ENCODE assay signal across 8 cellular contexts in genomic region chr9:136405904-136406303, GRCh38. TPM values are rescaled to one million over a fixed set of nuclear protein-coding genes. Genes with fewer than 3 reads are reported as not detected.
DNase-seq lines count a peak whose midpoint lies in the region; ATAC-seq, FAIRE-seq and TF ChIP-seq lines count a peak whose summit lies in the region.
"Not testable (repeated sequence)": the region's sequence is repeated elsewhere in the genome, so short reads cannot be mapped to it uniquely, and the experiment has no call there.

No MANE protein-coding gene starts in this region.

- 58% methylated on average over 10 of the region's 10 CpGs for WGBS in GM12878 (ENCODE audit: insufficient coverage, insufficient replicate concordance, low lambda C conversion rate, missing lambda C conversion rate)

- peaks cover 56% of the 10 kb centered on the region for H3K79me2 ChIP-seq in OCI-LY3 (ENCODE audit: low read length)
- H3K79me2 ChIP-seq in GM12878 (ENCODE audit: control insufficient read depth, insufficient read depth, low read length), result peaks cover 35% of the 10 kb centered on the region

- peaks cover 22% of the 10 kb centered on the region for H4K20me1 ChIP-seq in BLaER1
- H4K20me1 ChIP-seq in OCI-LY3 (ENCODE audit: insufficient read depth, low read length); GM12878 (ENCODE audit: control insufficient read depth, insufficient read depth): not testable (repeated sequence)

- not testable (repeated sequence) for TF ChIP-seq EP300 in GM12878 (IDR thresholded peaks at IDR 0.05; ENCODE audit: borderline replicate concordance in 1 of 2, control insufficient read depth in 1 of 2, low read depth in 2 of 2, low read length in 2 of 2)

- not testable (repeated sequence) for TF ChIP-seq CTCF in HEK293 (tag by site-specific recombination; IDR thresholded peaks at IDR 0.05); OCI-LY3 (IDR thresholded peaks at IDR 0.05; ENCODE audit: low read depth, low read length); activated B cell treated with CpG ODN at 0.5 μM for 24 hours (IDR thresholded peaks at IDR 0.05); activated CD8-positive, alpha-beta T cell treated with anti-CD3 and anti-CD28 coated beads for 36 hours (IDR thresholded peaks at IDR 0.05); GM12878 (IDR thresholded peaks at IDR 0.05 in 2 of 3, conservative IDR thresholded peaks at IDR 0.05 in 1 of 3; ENCODE audit: control insufficient read depth in 2 of 3, extremely low read depth in 1 of 3, insufficient read depth in 1 of 3, low read depth in 3 of 3, low read length in 3 of 3)

- not testable (repeated sequence) for H3K9me3 Mint-ChIP-seq in CD4-positive, alpha-beta memory T cell; activated B cell treated with CpG ODN at 0.5 μM for 24 hours; activated CD8-positive, alpha-beta T cell treated with anti-CD3 and anti-CD28 coated beads for 36 hours; activated naive CD4-positive, alpha-beta T cell treated with anti-CD3 and anti-CD28 coated beads for 36 hours

- CTCF ChIA-PET in CD4-positive, alpha-beta memory T cell (lab: Charles Lee; ENCODE audit: partially characterized antibody), result interaction anchor here (1.4 kb wide), 1 partner anchor 42 kb away, joined by 3 read pairs; the partner anchor contains the start of gene DNLZ
- CTCF ChIA-PET in HEK293 (lab: Yijun Ruan, JAX); activated B cell treated with CpG ODN at 0.5 μM for 24 hours (lab: Charles Lee); activated CD8-positive, alpha-beta T cell treated with anti-CD3 and anti-CD28 coated beads for 36 hours (lab: Charles Lee); GM12878 (lab: Yijun Ruan, JAX): not testable (repeated sequence)
- CTCF ChIA-PET in activated naive CD4-positive, alpha-beta T cell treated with anti-CD3 and anti-CD28 coated beads for 36 hours (lab: Charles Lee), result interaction anchor here (0.6 to 0.9 kb wide), 2 partner anchors 40 to 224 kb away, joined by 3 to 4 read pairs; no protein-coding TSS in a partner anchor

- H3K4me1 ChIP-seq in BLaER1 (peaks cover 57% of the 10 kb centered on the region), OCI-LY3 (ENCODE audit: low read length) (peaks cover 47% of the 10 kb centered on the region), GM12878 (ENCODE audit: control insufficient read depth, insufficient read depth, low read length) (peaks cover 36% of the 10 kb centered on the region)
- peaks cover 55% of the 10 kb centered on the region for H3K4me1 ChIP-seq in CD4-positive, alpha-beta memory T cell (ENCODE audit: insufficient read depth, low read length)
- not testable (repeated sequence) for H3K4me1 ChIP-seq in HEK293 (ENCODE audit: control insufficient read depth, insufficient read depth, low read length)

- not testable (repeated sequence) for H3K27ac ChIP-seq in BLaER1; HEK293 (ENCODE audit: extremely low read depth, low read depth, low read length); GM12878 (ENCODE audit: control insufficient read depth, insufficient read depth)
- H3K27ac ChIP-seq in CD4-positive, alpha-beta memory T cell (ENCODE audit: low read depth, low read length), result peak overlapping the region; percentile 70
- H3K27ac ChIP-seq in OCI-LY3 (ENCODE audit: low read length), result peak overlapping the region; percentile 94

- BruUV-seq in GM12878 (replicated peaks; lab: Mats Ljungman, UMichigan), result not testable (repeated sequence)

- not testable (repeated sequence) for TF ChIP-seq RAD21 in GM12878 (IDR thresholded peaks at IDR 0.05; ENCODE audit: insufficient read depth, low read depth, low read length)

- H3K4me3 Mint-ChIP-seq in CD4-positive, alpha-beta memory T cell, result peak overlapping the region in 3 of 8 donors; percentile 15 to 95 (median 44)
- not testable (repeated sequence) for H3K4me3 Mint-ChIP-seq in activated B cell treated with CpG ODN at 0.5 μM for 24 hours; activated CD8-positive, alpha-beta T cell treated with anti-CD3 and anti-CD28 coated beads for 36 hours; activated naive CD4-positive, alpha-beta T cell treated with anti-CD3 and anti-CD28 coated beads for 36 hours

- POLR2A ChIA-PET in CD4-positive, alpha-beta memory T cell (lab: Charles Lee; ENCODE audit: partially characterized antibody), result interaction anchor here (1.5 kb wide), 1 partner anchor 33 kb away, joined by 4 read pairs; no protein-coding TSS in a partner anchor
- POLR2A ChIA-PET in HEK293 (lab: Yijun Ruan, JAX), result interaction anchor here (0.6 to 1.0 kb wide), 3 partner anchors 19 to 266 kb away, joined by 3 to 7 read pairs (median 3); no protein-coding TSS in a partner anchor
- POLR2A ChIA-PET in activated B cell treated with CpG ODN at 0.5 μM for 24 hours (lab: Charles Lee), result not testable (repeated sequence)
- POLR2A ChIA-PET in activated CD8-positive, alpha-beta T cell treated with anti-CD3 and anti-CD28 coated beads for 36 hours (lab: Charles Lee), result interaction anchor here (1.0 kb wide), 1 partner anchor 10 kb away, joined by 3 read pairs; no protein-coding TSS in a partner anchor
- POLR2A ChIA-PET in GM12878 (lab: Charles Lee), result interaction anchor here (0.5 kb wide), 1 partner anchor 745 kb away, joined by 5 read pairs; no protein-coding TSS in a partner anchor

- RAD21 ChIA-PET in GM12878 (lab: Charles Lee; ENCODE audit: unreplicated experiment), result not testable (repeated sequence)

- peaks cover 18 to 34% of the 10 kb centered on the region in 2 donors for H3K36me3 Mint-ChIP-seq in CD4-positive, alpha-beta memory T cell
- peaks cover 49% of the 10 kb centered on the region for H3K36me3 Mint-ChIP-seq in activated B cell treated with CpG ODN at 0.5 μM for 24 hours (ENCODE audit: low read depth)
- peaks cover 63% of the 10 kb centered on the region for H3K36me3 Mint-ChIP-seq in activated CD8-positive, alpha-beta T cell treated with anti-CD3 and anti-CD28 coated beads for 36 hours (ENCODE audit: low read depth)
- H3K36me3 Mint-ChIP-seq in activated naive CD4-positive, alpha-beta T cell treated with anti-CD3 and anti-CD28 coated beads for 36 hours (ENCODE audit: low read depth), result peaks cover 63% of the 10 kb centered on the region

- not testable (repeated sequence) for H2AFZ ChIP-seq in OCI-LY3 (ENCODE audit: low read depth, low read length); GM12878 (ENCODE audit: control insufficient read depth, low read depth, low read length)

- peak overlapping the region; percentile 86 for H3K4me2 ChIP-seq in BLaER1
- H3K4me2 ChIP-seq in OCI-LY3 (ENCODE audit: low read length), result peak overlapping the region; percentile 68; the same call in 1 of the 2 replicates
- H3K4me2 ChIP-seq in GM12878 (ENCODE audit: control insufficient read depth, insufficient read depth), result 0 out of 2 replicates have a peak overlapping the region, but pooled peaks have one; percentile 9

- SMC1A ChIA-PET in GM12878 (lab: Charles Lee; ENCODE audit: uncharacterized antibody, unreplicated experiment), result not testable (repeated sequence)

- ATAC-seq in activated B cell treated with CpG ODN at 0.5 μM for 24 hours (ENCODE audit: low read depth); activated CD8-positive, alpha-beta T cell treated with anti-CD3 and anti-CD28 coated beads for 36 hours; GM12878: not testable (repeated sequence)

- DNase-seq in CD4-positive, alpha-beta memory T cell; activated B cell treated with CpG ODN at 0.5 μM for 24 hours; activated CD8-positive, alpha-beta T cell treated with anti-CD3 and anti-CD28 coated beads for 36 hours; activated naive CD4-positive, alpha-beta T cell treated with anti-CD3 and anti-CD28 coated beads for 36 hours; GM12878 (ENCODE audit: low read depth, low spot score): not testable (repeated sequence)

- FAIRE-seq in GM12878 (lab: Jason Lieb, UNC), result not testable (repeated sequence)

- H3K27me3 Mint-ChIP-seq in CD4-positive, alpha-beta memory T cell; activated B cell treated with CpG ODN at 0.5 μM for 24 hours; activated CD8-positive, alpha-beta T cell treated with anti-CD3 and anti-CD28 coated beads for 36 hours; activated naive CD4-positive, alpha-beta T cell treated with anti-CD3 and anti-CD28 coated beads for 36 hours (ENCODE audit: low read depth): not testable (repeated sequence)

- intact Hi-C loops in CD4-positive, alpha-beta memory T cell (cut with micrococcal nuclease), result loop anchor here (10.0 kb wide), 1 partner anchor 139 kb away; the partner anchor contains the start of gene NOTCH1
- intact Hi-C loops in activated B cell treated with CpG ODN at 0.5 μM for 24 hours (cut with micrococcal nuclease), result loop anchor here (10.0 kb wide), 1 partner anchor 161 kb away; the partner anchor contains the start of gene QSOX2
- intact Hi-C loops in activated CD8-positive, alpha-beta T cell treated with anti-CD3 and anti-CD28 coated beads for 36 hours (cut with micrococcal nuclease), result loop anchor here (10.0 kb wide), 1 partner anchor 91 kb away; no protein-coding TSS in a partner anchor
- intact Hi-C loops in activated naive CD4-positive, alpha-beta T cell treated with anti-CD3 and anti-CD28 coated beads for 36 hours (cut with micrococcal nuclease), result loop anchor here (2.0 kb wide), 2 partner anchors 33 to 161 kb away; partner anchors contain the start of genes INPP5E and QSOX2
- intact Hi-C loops in GM12878 (cut with micrococcal nuclease; ENCODE audit: unreplicated experiment), result not testable (repeated sequence)

- H3K36me3 ChIP-seq in BLaER1 (peaks cover 64% of the 10 kb centered on the region), HEK293 (ENCODE audit: control insufficient read depth in 2 of 2, insufficient read depth in 1 of 2, low read length in 2 of 2) (peaks cover 10 to 68% of the 10 kb centered on the region in 2 experiments; a peak in 2 of 3 replicates), OCI-LY3 (replicated peaks; ENCODE audit: low read depth, low read length) (peaks cover 42% of the 10 kb centered on the region), GM12878 (ENCODE audit: control insufficient read depth in 2 of 2, insufficient read depth in 2 of 2, low read length in 1 of 2) (peaks cover 7 to 18% of the 10 kb centered on the region in 2 experiments; a peak in 3 of 4 replicates)
- H3K36me3 ChIP-seq in CD4-positive, alpha-beta memory T cell (ENCODE audit: insufficient read depth, low read length), result peaks cover 18% of the 10 kb centered on the region

- not testable (repeated sequence) for H3K27me3 ChIP-seq in BLaER1; CD4-positive, alpha-beta memory T cell (ENCODE audit: insufficient read depth, low read length); OCI-LY3 (ENCODE audit: low read depth, low read length); GM12878 (replicated peaks in 1 of 2; ENCODE audit: control insufficient read depth in 2 of 2, insufficient read depth in 2 of 2, low read length in 1 of 2)

- not testable (repeated sequence) for H3K4me3 ChIP-seq in BLaER1; CD4-positive, alpha-beta memory T cell (ENCODE audit: low read length in 2 of 2); HEK293 (ENCODE audit: low read depth, low read length); OCI-LY3 (ENCODE audit: low read length); GM12878

- H3K27ac Mint-ChIP-seq in CD4-positive, alpha-beta memory T cell, result peak overlapping the region in 5 of 7 donors; percentile 27 to 90 (median 56)
- peak overlapping the region; percentile 24 for H3K27ac Mint-ChIP-seq in activated B cell treated with CpG ODN at 0.5 μM for 24 hours
- peak overlapping the region; percentile 32 for H3K27ac Mint-ChIP-seq in activated CD8-positive, alpha-beta T cell treated with anti-CD3 and anti-CD28 coated beads for 36 hours
- peak overlapping the region; percentile 98 for H3K27ac Mint-ChIP-seq in activated naive CD4-positive, alpha-beta T cell treated with anti-CD3 and anti-CD28 coated beads for 36 hours

- H3K9me3 ChIP-seq in BLaER1; CD4-positive, alpha-beta memory T cell (ENCODE audit: control insufficient read depth in 1 of 2, low read length in 2 of 2); HEK293 (ENCODE audit: control insufficient read depth, insufficient read depth, low read depth, low read length); OCI-LY3 (ENCODE audit: insufficient read depth, low read length); GM12878 (replicated peaks; ENCODE audit: control insufficient read depth, insufficient read depth, low read length): not testable (repeated sequence)

- H3K9ac ChIP-seq in BLaER1 (0 out of 2 replicates have a peak overlapping the region, but pooled peaks have one; percentile 66), OCI-LY3 (ENCODE audit: low read length) (peak overlapping the region; percentile 3; the same call in 1 of the 2 replicates)
- H3K9ac ChIP-seq in GM12878 (ENCODE audit: control insufficient read depth, insufficient read depth, low read length), result not testable (repeated sequence)

- in situ Hi-C loops in GM12878 (cut with MboI), result not testable (repeated sequence)

- TF ChIP-seq POLR2A in GM12878 (IDR thresholded peaks at IDR 0.05; ENCODE audit: low read depth, low read length), result not testable (repeated sequence)

- H3K4me1 Mint-ChIP-seq in CD4-positive, alpha-beta memory T cell, result peaks cover 34 to 78% (median 52%) of the 10 kb centered on the region in 4 donors
- H3K4me1 Mint-ChIP-seq in activated B cell treated with CpG ODN at 0.5 μM for 24 hours, result peaks cover 60% of the 10 kb centered on the region
- peaks cover 64% of the 10 kb centered on the region for H3K4me1 Mint-ChIP-seq in activated CD8-positive, alpha-beta T cell treated with anti-CD3 and anti-CD28 coated beads for 36 hours (ENCODE audit: low read depth)
- H3K4me1 Mint-ChIP-seq in activated naive CD4-positive, alpha-beta T cell treated with anti-CD3 and anti-CD28 coated beads for 36 hours (ENCODE audit: low read depth), result peaks cover 74% of the 10 kb centered on the region

RNA-seq across cellular contexts. Expression of gene ENTR1, which starts 4.5 kb away (rescaled TPM):
- total RNA-seq in CD4-positive, alpha-beta memory T cell, result 10 to 100 TPM; 82.9 to 85.9 TPM
- polyA plus RNA-seq in CD4-positive, alpha-beta memory T cell, result 10 to 100 TPM in 1 of 2 donors, 1 to 10 TPM in 1; 8.3 to 12.7 TPM
- total RNA-seq in activated B cell treated with CpG ODN at 0.5 μM for 24 hours (89.4 and 101 TPM in 2 replicates), GM12878 (2014; rRNA removed) (58.4 and 61.2 TPM in 2 replicates), GM12878 (2014; rRNA removed; fragmentation: Illumina TruSeq; extraction: Trizol) (35.5 and 38.4 TPM in 2 replicates), GM12878 (2021) (75.4 and 81.7 TPM in 2 replicates)
- 10 to 100 TPM; 65.9 to 66.8 TPM for total RNA-seq in activated CD8-positive, alpha-beta T cell treated with anti-CD3 and anti-CD28 coated beads for 36 hours
- 10 to 100 TPM; 85.7 to 91.6 TPM for total RNA-seq in activated naive CD4-positive, alpha-beta T cell treated with anti-CD3 and anti-CD28 coated beads for 36 hours
- total RNA-seq in GM12878 (2013; cell fraction: nucleolus; rRNA removed), result 55.0 and 60.4 TPM in 2 replicates
- polyA plus RNA-seq in GM12878 (2011; ENCODE audit: low read depth), result 17.1 TPM
- polyA plus RNA-seq in GM12878 (2011; rRNA removed) (47.7 and 55.4 TPM in 2 replicates), GM12878 (2014; fragmentation: Illumina TruSeq; extraction: Trizol) (19.0 and 43.7 TPM in 2 replicates), GM12878 (2014; fragmentation: Nextera tagmentation; extraction: Ambion mirVana) (10 to 100 TPM in 1 of 2 experiments, 1 to 10 TPM in 1; 8.2 to 20.4 TPM), GM12878 (2014; rRNA removed) (96.4 and 105 TPM in 2 replicates), GM12878 (2016; fragmentation: Nextera tagmentation; extraction: Ambion mirVana) (10 to 100 TPM; 10.5 to 14.9 TPM)
- polyA plus RNA-seq in GM12878 (2011; cell fraction: cytosol; rRNA removed), result 41.9 and 53.8 TPM in 2 replicates
- 296 and 320 TPM in 2 replicates for polyA plus RNA-seq in GM12878 (2011; cell fraction: nucleus; rRNA removed)
- polyA plus RNA-seq in GM12878 (2012), result 32.2 and 42.4 TPM in 2 replicates
- polyA minus RNA-seq in GM12878 (2011; rRNA and poly(A)+ RNA removed), result 15.0 and 45.6 TPM in 2 replicates
- polyA minus RNA-seq in GM12878 (2011; cell fraction: cytosol; rRNA and poly(A)+ RNA removed), result 24.7 and 29.1 TPM in 2 replicates
- 50.2 and 69.5 TPM in 2 replicates for polyA minus RNA-seq in GM12878 (2011; cell fraction: nucleus; rRNA and poly(A)+ RNA removed)

RNA-seq across cellular contexts. Expression of gene PMPCA, which starts 4.6 kb away (rescaled TPM):
- 10 to 100 TPM; 71.8 to 73.3 TPM for total RNA-seq in CD4-positive, alpha-beta memory T cell
- polyA plus RNA-seq in CD4-positive, alpha-beta memory T cell, result 10 to 100 TPM; 44.2 to 45.2 TPM
- total RNA-seq in activated B cell treated with CpG ODN at 0.5 μM for 24 hours (67.2 and 75.3 TPM in 2 replicates), GM12878 (2014; rRNA removed) (61.7 and 67.9 TPM in 2 replicates), GM12878 (2014; rRNA removed; fragmentation: Illumina TruSeq; extraction: Trizol) (40.8 and 47.3 TPM in 2 replicates), GM12878 (2021) (85.9 and 89.8 TPM in 2 replicates)
- 100 to 1,000 TPM; 128 to 140 TPM for total RNA-seq in activated CD8-positive, alpha-beta T cell treated with anti-CD3 and anti-CD28 coated beads for 36 hours
- 10 to 100 TPM; 69.2 to 73.7 TPM for total RNA-seq in activated naive CD4-positive, alpha-beta T cell treated with anti-CD3 and anti-CD28 coated beads for 36 hours
- total RNA-seq in GM12878 (2013; cell fraction: nucleolus; rRNA removed), result 64.9 and 75.3 TPM in 2 replicates
- polyA plus RNA-seq in GM12878 (2011; ENCODE audit: low read depth), result 37.1 TPM
- polyA plus RNA-seq in GM12878 (2011; rRNA removed) (80.3 and 82.5 TPM in 2 replicates), GM12878 (2014; fragmentation: Illumina TruSeq; extraction: Trizol) (63.1 and 69.0 TPM in 2 replicates), GM12878 (2014; fragmentation: Nextera tagmentation; extraction: Ambion mirVana) (10 to 100 TPM in 1 of 2 experiments, 1 to 10 TPM in 1; 8.1 to 12.3 TPM), GM12878 (2014; rRNA removed) (90.0 and 93.0 TPM in 2 replicates), GM12878 (2016; fragmentation: Nextera tagmentation; extraction: Ambion mirVana) (100 to 1,000 TPM; 123 to 137 TPM)
- polyA plus RNA-seq in GM12878 (2011; cell fraction: cytosol; rRNA removed), result 70.0 and 94.3 TPM in 2 replicates
- polyA plus RNA-seq in GM12878 (2011; cell fraction: nucleus; rRNA removed), result 268 and 279 TPM in 2 replicates
- polyA plus RNA-seq in GM12878 (2012), result 78.5 and 91.3 TPM in 2 replicates
- polyA minus RNA-seq in GM12878 (2011; rRNA and poly(A)+ RNA removed), result 50.8 and 53.6 TPM in 2 replicates
- 13.8 and 16.0 TPM in 2 replicates for polyA minus RNA-seq in GM12878 (2011; cell fraction: cytosol; rRNA and poly(A)+ RNA removed)
- polyA minus RNA-seq in GM12878 (2011; cell fraction: nucleus; rRNA and poly(A)+ RNA removed), result 46.1 and 51.3 TPM in 2 replicates

RNA-seq across cellular contexts. Expression of gene SNAPC4, which starts 5.9 kb away (rescaled TPM):
- 10 to 100 TPM; 13.1 to 15.4 TPM for total RNA-seq in CD4-positive, alpha-beta memory T cell
- polyA plus RNA-seq in CD4-positive, alpha-beta memory T cell, result 1 to 10 TPM in 1 of 2 donors, under 1 TPM in 1; 0.35 to 2.1 TPM
- total RNA-seq in activated B cell treated with CpG ODN at 0.5 μM for 24 hours, result 20.0 and 22.2 TPM in 2 replicates
- total RNA-seq in activated CD8-positive, alpha-beta T cell treated with anti-CD3 and anti-CD28 coated beads for 36 hours, result 10 to 100 TPM; 15.5 to 17.1 TPM
- total RNA-seq in activated naive CD4-positive, alpha-beta T cell treated with anti-CD3 and anti-CD28 coated beads for 36 hours, result 10 to 100 TPM; 12.3 to 14.1 TPM
- 20.6 and 25.5 TPM in 2 replicates for total RNA-seq in GM12878 (2013; cell fraction: nucleolus; rRNA removed)
- total RNA-seq in GM12878 (2014; rRNA removed), result 7.7 and 8.8 TPM in 2 replicates
- total RNA-seq in GM12878 (2014; rRNA removed; fragmentation: Illumina TruSeq; extraction: Trizol), result 5.1 and 5.2 TPM in 2 replicates
- 16.4 and 19.8 TPM in 2 replicates for total RNA-seq in GM12878 (2021)
- 3.1 TPM for polyA plus RNA-seq in GM12878 (2011; ENCODE audit: low read depth)
- 2.4 and 3.5 TPM in 2 replicates for polyA plus RNA-seq in GM12878 (2011; rRNA removed)
- 3.4 and 5.5 TPM in 2 replicates for polyA plus RNA-seq in GM12878 (2011; cell fraction: cytosol; rRNA removed)
- 21.4 and 37.3 TPM in 2 replicates for polyA plus RNA-seq in GM12878 (2011; cell fraction: nucleus; rRNA removed)
- polyA plus RNA-seq in GM12878 (2012), result 8.0 and 10.3 TPM in 2 replicates
- 7.1 and 8.7 TPM in 2 replicates for polyA plus RNA-seq in GM12878 (2014; fragmentation: Illumina TruSeq; extraction: Trizol)
- polyA plus RNA-seq in GM12878 (2014; fragmentation: Nextera tagmentation; extraction: Ambion mirVana), result under 1 TPM; 0.42 to 0.43 TPM
- 16.9 and 18.1 TPM in 2 replicates for polyA plus RNA-seq in GM12878 (2014; rRNA removed)
- polyA plus RNA-seq in GM12878 (2016; fragmentation: Nextera tagmentation; extraction: Ambion mirVana), result 1 to 10 TPM; 6.8 to 7.2 TPM
- 2.6 and 3.9 TPM in 2 replicates for polyA minus RNA-seq in GM12878 (2011; rRNA and poly(A)+ RNA removed)
- polyA minus RNA-seq in GM12878 (2011; cell fraction: cytosol; rRNA and poly(A)+ RNA removed), result 2.4 and 2.7 TPM in 2 replicates
- 4.5 and 7.1 TPM in 2 replicates for polyA minus RNA-seq in GM12878 (2011; cell fraction: nucleus; rRNA and poly(A)+ RNA removed)

RNA-seq across cellular contexts. Expression of gene CARD9, which starts 32.4 kb away (rescaled TPM):
- 1 to 10 TPM in 1 of 2 experiments, under 1 TPM in 1; 0.70 to 1.2 TPM for total RNA-seq in CD4-positive, alpha-beta memory T cell
- polyA plus RNA-seq in CD4-positive, alpha-beta memory T cell, result under 1 TPM in 1 of 2 donors, not detected in 1; 0.41 TPM
- total RNA-seq in activated B cell treated with CpG ODN at 0.5 μM for 24 hours (0.83 and 0.89 TPM in 2 replicates), GM12878 (2014; rRNA removed) (1.9 and 2.2 TPM in 2 replicates), GM12878 (2014; rRNA removed; fragmentation: Illumina TruSeq; extraction: Trizol) (0.55 and 0.58 TPM in 2 replicates), GM12878 (2021) (2.4 and 2.6 TPM in 2 replicates)
- 1 to 10 TPM; 6.8 to 7.1 TPM for total RNA-seq in activated CD8-positive, alpha-beta T cell treated with anti-CD3 and anti-CD28 coated beads for 36 hours
- under 1 TPM; 0.12 to 0.22 TPM for total RNA-seq in activated naive CD4-positive, alpha-beta T cell treated with anti-CD3 and anti-CD28 coated beads for 36 hours
- total RNA-seq in GM12878 (2013; cell fraction: nucleolus; rRNA removed), result 35.2 and 40.5 TPM in 2 replicates
- polyA plus RNA-seq in GM12878 (2011; ENCODE audit: low read depth), result 0.59 TPM
- polyA plus RNA-seq in GM12878 (2011; rRNA removed) (1.9 and 4.9 TPM in 2 replicates), GM12878 (2014; fragmentation: Illumina TruSeq; extraction: Trizol) (0.34 TPM in 1 of 2 replicates, not detected in the other), GM12878 (2014; fragmentation: Nextera tagmentation; extraction: Ambion mirVana) (under 1 TPM in 1 of 2 experiments, not detected in 1; 0.11 TPM), GM12878 (2014; rRNA removed) (1.6 and 2.1 TPM in 2 replicates), GM12878 (2016; fragmentation: Nextera tagmentation; extraction: Ambion mirVana) (1 to 10 TPM; 1.8 to 2.2 TPM)
- 5.3 and 9.1 TPM in 2 replicates for polyA plus RNA-seq in GM12878 (2011; cell fraction: cytosol; rRNA removed)
- polyA plus RNA-seq in GM12878 (2011; cell fraction: nucleus; rRNA removed), result 80.5 and 97.8 TPM in 2 replicates
- polyA plus RNA-seq in GM12878 (2012), result 2.7 and 2.9 TPM in 2 replicates
- polyA minus RNA-seq in GM12878 (2011; rRNA and poly(A)+ RNA removed), result 3.6 and 6.7 TPM in 2 replicates
- polyA minus RNA-seq in GM12878 (2011; cell fraction: cytosol; rRNA and poly(A)+ RNA removed), result 2.4 and 2.8 TPM in 2 replicates
- 10.4 and 18.9 TPM in 2 replicates for polyA minus RNA-seq in GM12878 (2011; cell fraction: nucleus; rRNA and poly(A)+ RNA removed)

RNA-seq across cellular contexts. Expression of gene INPP5E, which starts 33.7 kb away (rescaled TPM):
- total RNA-seq in CD4-positive, alpha-beta memory T cell, result 10 to 100 TPM; 29.1 to 31.2 TPM
- polyA plus RNA-seq in CD4-positive, alpha-beta memory T cell, result 1 to 10 TPM; 2.0 to 5.0 TPM
- total RNA-seq in activated B cell treated with CpG ODN at 0.5 μM for 24 hours, result 22.8 and 26.6 TPM in 2 replicates
- total RNA-seq in activated CD8-positive, alpha-beta T cell treated with anti-CD3 and anti-CD28 coated beads for 36 hours, result 10 to 100 TPM; 12.0 to 13.8 TPM
- 10 to 100 TPM; 13.9 to 14.8 TPM for total RNA-seq in activated naive CD4-positive, alpha-beta T cell treated with anti-CD3 and anti-CD28 coated beads for 36 hours
- 32.3 and 36.3 TPM in 2 replicates for total RNA-seq in GM12878 (2013; cell fraction: nucleolus; rRNA removed)
- total RNA-seq in GM12878 (2014; rRNA removed), result 6.6 and 7.4 TPM in 2 replicates
- total RNA-seq in GM12878 (2014; rRNA removed; fragmentation: Illumina TruSeq; extraction: Trizol), result 3.4 and 3.6 TPM in 2 replicates
- total RNA-seq in GM12878 (2021), result 13.0 and 15.6 TPM in 2 replicates
- 2.8 TPM for polyA plus RNA-seq in GM12878 (2011; ENCODE audit: low read depth)
- polyA plus RNA-seq in GM12878 (2011; rRNA removed), result 4.6 and 7.1 TPM in 2 replicates
- 8.6 and 10.4 TPM in 2 replicates for polyA plus RNA-seq in GM12878 (2011; cell fraction: cytosol; rRNA removed)
- polyA plus RNA-seq in GM12878 (2011; cell fraction: nucleus; rRNA removed), result 78.9 and 90.5 TPM in 2 replicates
- 8.4 and 9.5 TPM in 2 replicates for polyA plus RNA-seq in GM12878 (2012)
- polyA plus RNA-seq in GM12878 (2014; fragmentation: Illumina TruSeq; extraction: Trizol), result 2.1 and 3.4 TPM in 2 replicates
- 1 to 10 TPM in 1 of 2 experiments, under 1 TPM in 1; 0.24 to 1.2 TPM for polyA plus RNA-seq in GM12878 (2014; fragmentation: Nextera tagmentation; extraction: Ambion mirVana)
- polyA plus RNA-seq in GM12878 (2014; rRNA removed), result 14.8 and 16.0 TPM in 2 replicates
- polyA plus RNA-seq in GM12878 (2016; fragmentation: Nextera tagmentation; extraction: Ambion mirVana), result 1 to 10 TPM; 4.7 to 5.9 TPM
- 4.3 and 8.1 TPM in 2 replicates for polyA minus RNA-seq in GM12878 (2011; rRNA and poly(A)+ RNA removed)
- 4.1 and 4.8 TPM in 2 replicates for polyA minus RNA-seq in GM12878 (2011; cell fraction: cytosol; rRNA and poly(A)+ RNA removed)
- 10.2 and 17.1 TPM in 2 replicates for polyA minus RNA-seq in GM12878 (2011; cell fraction: nucleus; rRNA and poly(A)+ RNA removed)

Comparison
In these comparisons a context has a peak if more than half of its experiments do, and no peak if none do; other contexts are left out.
1. H3K4me2 ChIP-seq: peak in every context shown above with its lines; median percentile 86 in BLaER1; 68 in OCI-LY3; 9 in GM12878.
2. H3K27ac Mint-ChIP-seq: peak in every context shown above with its lines; median percentile 98 in activated naive CD4-positive, alpha-beta T cell treated with anti-CD3 and anti-CD28 coated beads for 36 hours; 56 in CD4-positive, alpha-beta memory T cell; 32 in activated CD8-positive, alpha-beta T cell treated with anti-CD3 and anti-CD28 coated beads for 36 hours; 24 in activated B cell treated with CpG ODN at 0.5 μM for 24 hours.